Comparison of ENCODE assay signal across 25 cellular contexts in the genomic region with DNA sequence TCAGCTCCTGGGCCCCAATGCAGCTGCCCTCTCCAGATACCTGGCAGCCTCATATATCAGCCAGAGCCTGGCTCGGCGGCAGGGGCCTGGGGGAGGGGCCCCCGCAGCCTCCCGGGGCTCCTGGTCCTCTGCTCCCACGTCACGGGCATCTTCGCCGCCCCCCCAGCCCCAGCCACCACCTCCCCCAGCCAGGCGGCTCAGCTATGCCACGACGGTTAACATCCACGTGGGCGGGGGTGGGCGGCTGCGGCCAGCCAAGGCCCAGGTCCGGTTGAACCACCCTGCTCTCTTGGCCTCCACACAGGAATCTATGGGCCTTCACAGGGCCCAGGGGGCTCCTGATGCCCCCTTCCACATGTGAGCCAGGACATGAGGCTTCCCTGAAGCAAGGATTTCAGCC.
"Had no signal": no experiment of that assay in that cellular context is flagged by ENCODE, and none has a peak within 500 bp of the region (broad histone marks: within the 10 kb centered on the region; RNA-seq: fewer than 3 reads in every experiment).

No MANE protein-coding gene starts in this region.

- H3K27me3 ChIP-seq: gastroesophageal sphincter, right atrium auricular region, uterus had no signal

- H3K4me1 ChIP-seq: parathyroid adenoma had no signal

- H3K4me3 ChIP-seq: gastroesophageal sphincter, lower lobe of right lung, mucosa of descending colon, right atrium auricular region, uterus had no signal

- H3K9me3 ChIP-seq: gastroesophageal sphincter, lower lobe of right lung, mucosa of descending colon, right atrium auricular region, uterus had no signal

- H3K4me3 Mint-ChIP-seq: activated CD4-positive, alpha-beta T cell treated with anti-CD3 and anti-CD28 coated beads for 36 hours; activated CD8-positive, alpha-beta T cell treated with anti-CD3 and anti-CD28 coated beads, Interleukin-2, amount 10 ng/mL, durations not matched to agents 7 days and 5 days; activated naive CD8-positive, alpha-beta T cell; central memory CD8-positive, alpha-beta T cell; nephron progenitor cell; stimulated activated naive CD8-positive, alpha-beta T cell treated with anti-CD3 and anti-CD28 coated beads, Interleukin-15, Interleukin-2, amounts not matched to agents 100 ng/mL and 50 ng/mL, for 24 hours; T-cell; T-helper 2 cell treated with Interferon-gamma antibody and Interleukin-4, amounts not matched to agents 5 μg/mL and 100 μg/mL, for 36 hours; type B pancreatic cell had no signal

- H3K4me1 Mint-ChIP-seq: activated CD4-positive, alpha-beta T cell treated with anti-CD3 and anti-CD28 coated beads for 36 hours had no signal

- H3K27me3 Mint-ChIP-seq: activated CD4-positive, alpha-beta T cell treated with anti-CD3 and anti-CD28 coated beads for 36 hours; activated naive CD8-positive, alpha-beta T cell; central memory CD8-positive, alpha-beta T cell; stimulated activated naive CD8-positive, alpha-beta T cell treated with anti-CD3 and anti-CD28 coated beads, Interleukin-15, Interleukin-2, amounts not matched to agents 100 ng/mL and 50 ng/mL, for 24 hours; T-cell; type B pancreatic cell had no signal

- H3K36me3 Mint-ChIP-seq: activated naive CD8-positive, alpha-beta T cell had no signal

- H3K27ac Mint-ChIP-seq: activated CD4-positive, alpha-beta T cell treated with anti-CD3 and anti-CD28 coated beads for 36 hours; activated CD8-positive, alpha-beta T cell treated with anti-CD3 and anti-CD28 coated beads, Interleukin-2, amount 10 ng/mL, durations not matched to agents 7 days and 5 days; activated naive CD8-positive, alpha-beta T cell; stimulated activated naive CD8-positive, alpha-beta T cell treated with anti-CD3 and anti-CD28 coated beads, Interleukin-15, Interleukin-2, amounts not matched to agents 100 ng/mL and 50 ng/mL, for 24 hours; T-helper 2 cell treated with Interferon-gamma antibody and Interleukin-4, amounts not matched to agents 5 μg/mL and 100 μg/mL, for 36 hours; type B pancreatic cell had no signal

- ATAC-seq: activated CD4-positive, alpha-beta T cell treated with anti-CD3 and anti-CD28 coated beads for 36 hours; activated CD8-positive, alpha-beta T cell treated with anti-CD3 and anti-CD28 coated beads, Interleukin-2, amount 10 ng/mL, durations not matched to agents 7 days and 5 days; gastroesophageal sphincter; left lobe of liver; lower lobe of right lung; mucosa of descending colon; T-cell had no signal

- DNase-seq: activated CD4-positive, alpha-beta T cell treated with anti-CD3 and anti-CD28 coated beads for 36 hours; activated CD4-positive, CD25-positive, alpha-beta regulatory T cell; activated CD8-positive, alpha-beta T cell treated with anti-CD3 and anti-CD28 coated beads, Interleukin-2, amount 10 ng/mL, durations not matched to agents 7 days and 5 days; activated effector memory CD4-positive, alpha-beta T cell treated with Interleukin-2 at 50 U/mL for 16 hours; activated naive CD4-positive, alpha-beta T cell treated with Interleukin-2 at 50 U/mL for 16 hours; anterior cingulate cortex; effector CD8-positive, alpha-beta T cell; kidney glomerular epithelial cell; lower lobe of right lung; mesendoderm; nephron progenitor cell; stimulated activated CD4-positive, alpha-beta T cell treated with anti-CD3 and anti-CD28 coated beads, Interleukin-2, amount 100 ng/mL, for 48 hours; substantia nigra; T-cell; uterus had no signal

- H3K36me3 ChIP-seq: uterus had no signal

- H3K27ac ChIP-seq: lower lobe of right lung, parathyroid adenoma, right atrium auricular region, uterus had no signal

- H3K9ac ChIP-seq: parathyroid adenoma had no signal

- H2AFZ ChIP-seq: parathyroid adenoma had no signal

- H3K79me2 ChIP-seq: parathyroid adenoma had no signal
